ENCODE assay signal across 9 cellular contexts in the genomic region with DNA sequence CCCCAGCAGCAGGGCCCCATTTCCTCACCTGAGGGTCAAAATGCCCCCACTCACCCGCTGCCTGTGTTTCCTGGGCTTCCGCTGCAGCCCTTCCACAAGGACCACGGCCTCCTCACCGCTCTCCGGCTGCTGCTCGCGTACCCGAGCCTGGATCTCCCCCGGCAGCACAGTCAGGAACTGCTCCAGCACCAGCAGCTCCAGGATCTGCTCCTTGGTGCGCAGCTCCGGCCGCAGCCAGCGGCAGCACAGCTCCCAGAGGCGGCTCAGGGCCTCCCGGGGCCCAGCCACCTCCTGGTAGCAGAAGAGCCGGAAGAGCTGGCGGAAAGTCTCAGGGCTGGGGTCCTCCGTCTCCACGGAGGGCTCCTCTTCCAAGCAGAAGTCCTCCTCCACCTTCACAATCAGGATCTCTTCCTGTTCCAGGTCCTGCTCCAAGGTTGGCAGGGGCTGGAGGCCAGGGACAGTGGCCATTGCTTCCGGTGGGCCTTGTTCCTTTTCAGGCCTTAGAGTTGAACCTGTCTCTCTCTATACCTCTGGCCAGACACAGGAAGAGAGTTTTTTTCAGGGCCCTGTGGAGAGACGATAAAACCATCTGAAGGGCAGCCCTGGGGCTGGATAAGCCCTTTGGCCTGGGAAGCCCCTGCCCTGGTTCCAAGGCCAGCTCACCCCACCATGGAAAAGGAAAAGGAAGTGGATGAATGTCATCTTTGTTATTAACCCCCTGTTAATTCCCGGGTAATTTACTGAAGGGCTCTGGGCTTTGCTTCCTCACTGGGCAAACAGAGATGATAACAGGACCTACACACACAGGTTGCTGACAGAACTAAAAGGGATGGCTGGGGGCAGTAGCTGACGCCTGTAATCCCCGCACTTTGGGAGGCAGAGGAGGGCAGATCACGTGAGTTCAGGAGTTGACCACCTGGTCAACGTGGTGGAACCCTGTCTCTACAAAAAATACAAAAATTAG. TPM values are rescaled to one million over a fixed set of nuclear protein-coding genes. Genes with fewer than 3 reads are reported as not detected.
A peak's percentile ranks its signal among the peaks of the same experiment; 100 is the strongest.
DNase-seq lines count a peak whose midpoint lies in the region; ATAC-seq, FAIRE-seq and TF ChIP-seq lines count a peak whose summit lies in the region.
"Had no signal": no experiment of that assay in that cellular context is flagged by ENCODE, and none has a peak within 500 bp of the region (broad histone marks: within the 10 kb centered on the region; RNA-seq: fewer than 3 reads in every experiment).

No MANE protein-coding gene starts in this region.

- no peak for FAIRE-seq in K562 (lab: Jason Lieb, UNC)

- no peak for TF ChIP-seq RAD21 in K562 (CRISPR knock-in tag; conservative IDR thresholded peaks at IDR 0.05 in 1 of 2, IDR thresholded peaks at IDR 0.05 in 1 of 2)

- intact Hi-C loops in Right ventricle myocardium inferior (cut with DNase I) (no loop called here), cardiac septum (cut with DNase I) (loop anchor here (10.0 kb wide), 1 partner anchor 189 kb away; the partner anchor contains the start of gene SEC14L5), K562 (cut with micrococcal nuclease) (loop anchor here (2.0 kb wide), 1 partner anchor 81 kb away; the partner anchor contains the start of genes GLYR1 and UBN1)

- H3K9me3 ChIP-seq in K562 (replicated peaks; ENCODE audit: control insufficient read depth, insufficient read depth, low read depth, low read length) (no peaks in the 10 kb centered on the region), lung (ENCODE audit: control insufficient read depth in 2 of 2, insufficient read depth in 1 of 2, low read length in 1 of 2) (no peaks in the 10 kb centered on the region), upper lobe of left lung (no peaks in the 10 kb centered on the region)

- in situ Hi-C loops in K562 (cut with MboI) = no loop called here

- H3K27me3 ChIP-seq in K562 (ENCODE audit: control insufficient read depth in 2 of 2, insufficient read depth in 2 of 2, low read length in 2 of 2) (no peaks in the 10 kb centered on the region), lung (ENCODE audit: control insufficient read depth, insufficient read depth) (no peaks in the 10 kb centered on the region), upper lobe of left lung (no peaks in the 10 kb centered on the region)

- peak overlapping the region; percentile 82 for H3K4me2 ChIP-seq in K562 (ENCODE audit: insufficient read depth, low read length)

- H3K36me3 ChIP-seq in K562 (ENCODE audit: control insufficient read depth, insufficient read depth, low read length) (peaks cover 38% of the 10 kb centered on the region; the same call in 2 of the 3 replicates), lung (ENCODE audit: control insufficient read depth in 2 of 2, insufficient read depth in 2 of 2, low read length in 2 of 2) (peaks cover 0 to 27% of the 10 kb centered on the region in 2 donors), upper lobe of left lung (peaks cover 7 to 43% (median 34%) of the 10 kb centered on the region in 4 donors)

- H3K4me1 ChIP-seq in K562 (replicated peaks in 1 of 2; ENCODE audit: control insufficient read depth in 2 of 2, insufficient read depth in 2 of 2, low read length in 2 of 2) = peaks cover 21 to 50% of the 10 kb centered on the region in 2 experiments
- H3K4me1 ChIP-seq in lung (ENCODE audit: control insufficient read depth in 2 of 2, insufficient read depth in 2 of 2, low read length in 2 of 2) = peaks cover 4 to 17% of the 10 kb centered on the region in 2 donors
- H3K4me1 ChIP-seq in upper lobe of left lung = peaks cover 26 to 38% (median 32%) of the 10 kb centered on the region in 4 donors

- no TSS peak for BruUV-seq in K562 (replicated peaks; lab: Mats Ljungman, UMichigan)

- H3K9ac ChIP-seq in K562 (ENCODE audit: insufficient read depth in 1 of 2, low read depth in 2 of 2, low read length in 2 of 2) = peak overlapping the region; percentile 88 to 97

- CTCF ChIA-PET in K562 (lab: Yijun Ruan, JAX; ENCODE audit: low intra/inter-chr PET ratio) = no interaction called here

- TF ChIP-seq CTCF in K562 (IDR thresholded peaks at IDR 0.05 in 2 of 3, conservative IDR thresholded peaks at IDR 0.05 in 1 of 3; ENCODE audit: insufficient read depth in 2 of 3, low read depth in 1 of 3, low read length in 3 of 3) = no peak
- no peak for TF ChIP-seq CTCF in lung (IDR thresholded peaks at IDR 0.05; ENCODE audit: control extremely low read depth, extremely low read depth)
- no peak for TF ChIP-seq CTCF in upper lobe of left lung (IDR thresholded peaks at IDR 0.05)

- peaks cover 21% of the 10 kb centered on the region for H3K79me2 ChIP-seq in K562 (ENCODE audit: control insufficient read depth, insufficient read depth, low read length)

- DNase-seq in Right ventricle myocardium inferior (ENCODE audit: missing footprints) (peak; percentile 37), cardiac septum (ENCODE audit: low spot score) (no peak), K562 (ENCODE audit: extremely low read depth in 1 of 4, low spot score in 3 of 4) (no peak), lung (ENCODE audit: low spot score) (no peak), upper lobe of left lung (peak in 1 of 2 donors; percentile 79), superior temporal gyrus (ENCODE audit: extremely low spot score) (no peak)
- DNase-seq in stimulated activated CD4-positive, alpha-beta T cell treated with anti-CD3 and anti-CD28 coated beads, Interleukin-4, amount 100 ng/mL, for 24 hours = no peak
- no peak for DNase-seq in activated CD4-positive, CD25-positive, alpha-beta regulatory T cell (lab: John Stamatoyannopoulos, UW)
- DNase-seq: central memory CD4-positive, alpha-beta T cell had no signal

- TF ChIP-seq POLR2A in K562 (conservative IDR thresholded peaks at IDR 0.05) = no peak
- no peak for TF ChIP-seq POLR2A in upper lobe of left lung (IDR thresholded peaks at IDR 0.05)

- H3K27ac ChIP-seq in K562 (ENCODE audit: extremely low read depth, low read depth, low read length) (peak overlapping the region; percentile 84; the same call in 2 of the 3 replicates), lung (ENCODE audit: low read depth in 1 of 2, low read length in 1 of 2) (peak overlapping the region in 1 of 2 donors; percentile 21), upper lobe of left lung (peak overlapping the region in 3 of 4 donors; percentile 74 to 91 (median 89))

- no peaks in the 10 kb centered on the region for H4K20me1 ChIP-seq in K562 (replicated peaks; ENCODE audit: control insufficient read depth, insufficient read depth, low read length)

- H3K9me1 ChIP-seq in K562 (ENCODE audit: control insufficient read depth, insufficient read depth, low read length) = no peaks in the 10 kb centered on the region

- TF ChIP-seq EP300 in K562 (IDR thresholded peaks at IDR 0.05; ENCODE audit: low read length) = no peak
- TF ChIP-seq EP300 in upper lobe of left lung (IDR thresholded peaks at IDR 0.05) = no peak

- 71% methylated on average over 21 of the region's 26 CpGs for WGBS in K562 (ENCODE audit: insufficient coverage, low coverage, missing lambda C conversion rate)
- 75 to 80% methylated on average over 26 of the region's 26 CpGs for WGBS in lung, 2 donors
- WGBS in upper lobe of left lung, 2 donors = 72 to 75% methylated on average over 24 to 26 of the region's 26 CpGs

- H3K4me3 ChIP-seq in K562 (peak overlapping the region; percentile 94), lung (peak overlapping the region; percentile 99), upper lobe of left lung (peak overlapping the region in 3 of 4 donors; percentile 87 to 99 (median 97))

- ATAC-seq in Right ventricle myocardium inferior (no peak), K562 (no peak), lung (ENCODE audit: insufficient read depth, low FRiP score) (no peak), upper lobe of left lung (ENCODE audit: low FRiP score in 2 of 2) (no peak)

- H2AFZ ChIP-seq in K562 (ENCODE audit: low read depth, low read length) = peak overlapping the region; percentile 84; the same call in 1 of the 2 replicates

- POLR2A ChIA-PET in K562 (lab: Yijun Ruan, JAX) = interaction anchor here (1.3 kb wide), 2 partner anchors 10 to 31 kb away, joined by 3 to 9 read pairs; partner anchors contain the start of genes ANKS3 and DNAAF8

RNA-seq across cellular contexts. Expression of gene ZNF500, which starts 1.2 kb away (rescaled TPM):
- 6.5 TPM for total RNA-seq in Right ventricle myocardium inferior
- total RNA-seq in cardiac septum = 7.2 TPM
- total RNA-seq in K562 (2011; cell fraction: chromatin; rRNA removed; ENCODE audit: low replicate concordance) = 16.3 and 42.5 TPM in 2 replicates
- 25.9 and 29.5 TPM in 2 replicates for total RNA-seq in K562 (2011; cell fraction: nucleolus; rRNA removed)
- total RNA-seq in K562 (2011; cell fraction: nucleoplasm; rRNA removed) = 22.4 and 27.7 TPM in 2 replicates
- 8.5 and 8.9 TPM in 2 replicates for total RNA-seq in K562 (2014; rRNA removed)
- 3.5 and 3.8 TPM in 2 replicates for total RNA-seq in K562 (2014; rRNA removed; fragmentation: Illumina TruSeq; extraction: Trizol)
- 5.3 and 8.0 TPM in 2 replicates for total RNA-seq in K562 (2015; rRNA removed; fragmentation: Illumina TruSeq; extraction: Trizol)
- total RNA-seq in K562 (2021) = 16.4 and 20.8 TPM in 2 replicates
- 4.5 and 7.4 TPM in 2 replicates for polyA plus RNA-seq in K562 (2011; rRNA removed)
- 7.7 and 11.0 TPM in 2 replicates for polyA plus RNA-seq in K562 (2011; cell fraction: cytosol; rRNA removed)
- polyA plus RNA-seq in K562 (2011; cell fraction: nucleus; rRNA removed) = 12.9 and 18.2 TPM in 2 replicates
- 5.2 and 7.5 TPM in 2 replicates for polyA plus RNA-seq in K562 (2012)
- 5.3 and 8.5 TPM in 2 replicates for polyA plus RNA-seq in K562 (2014; fragmentation: Illumina TruSeq; extraction: Trizol)
- polyA plus RNA-seq in K562 (2014; fragmentation: Nextera tagmentation; extraction: Ambion mirVana) = under 1 TPM; 0.80 to 0.84 TPM
- polyA plus RNA-seq in K562 (2014; rRNA removed) = 7.0 and 12.1 TPM in 2 replicates
- polyA minus RNA-seq in K562 (2011; rRNA and poly(A)+ RNA removed) = 4.9 and 5.7 TPM in 2 replicates
- polyA minus RNA-seq in K562 (2011; cell fraction: cytosol; rRNA and poly(A)+ RNA removed) = 4.1 and 7.2 TPM in 2 replicates
- polyA minus RNA-seq in K562 (2011; cell fraction: nucleus; rRNA and poly(A)+ RNA removed) = 5.7 and 7.8 TPM in 2 replicates
- 10 to 100 TPM; 13.7 to 14.6 TPM for total RNA-seq in lung
- polyA plus RNA-seq in lung = 10 to 100 TPM in 1 of 2 donors, 1 to 10 TPM in 1; 7.5 to 10.7 TPM
- total RNA-seq in upper lobe of left lung = 10 to 100 TPM; 10.1 to 17.5 (median 13.2) TPM

RNA-seq across cellular contexts. Expression of gene SEPTIN12, which starts 22.4 kb away (rescaled TPM):
- total RNA-seq in Right ventricle myocardium inferior = not detected
- total RNA-seq in cardiac septum = not detected
- not detected in 2 replicates for total RNA-seq in K562 (2011; cell fraction: chromatin; rRNA removed; ENCODE audit: low replicate concordance)
- not detected in 2 replicates for total RNA-seq in K562 (2011; cell fraction: nucleolus; rRNA removed)
- not detected in 2 replicates for total RNA-seq in K562 (2011; cell fraction: nucleoplasm; rRNA removed)
- not detected in 2 replicates for total RNA-seq in K562 (2014; rRNA removed)
- not detected in 2 replicates for total RNA-seq in K562 (2014; rRNA removed; fragmentation: Illumina TruSeq; extraction: Trizol)
- not detected in 2 replicates for total RNA-seq in K562 (2015; rRNA removed; fragmentation: Illumina TruSeq; extraction: Trizol)
- total RNA-seq in K562 (2021) = not detected in 2 replicates
- polyA plus RNA-seq in K562 (2011; rRNA removed) = not detected in 2 replicates
- polyA plus RNA-seq in K562 (2011; cell fraction: cytosol; rRNA removed) = not detected in 2 replicates
- 0.21 TPM in 1 of 2 replicates, not detected in the other for polyA plus RNA-seq in K562 (2011; cell fraction: nucleus; rRNA removed)
- polyA plus RNA-seq in K562 (2012) = not detected in 2 replicates
- not detected in 2 replicates for polyA plus RNA-seq in K562 (2014; fragmentation: Illumina TruSeq; extraction: Trizol)
- polyA plus RNA-seq in K562 (2014; fragmentation: Nextera tagmentation; extraction: Ambion mirVana) = not detected
- not detected in 2 replicates for polyA plus RNA-seq in K562 (2014; rRNA removed)
- not detected in 2 replicates for polyA minus RNA-seq in K562 (2011; rRNA and poly(A)+ RNA removed)
- not detected in 2 replicates for polyA minus RNA-seq in K562 (2011; cell fraction: cytosol; rRNA and poly(A)+ RNA removed)
- polyA minus RNA-seq in K562 (2011; cell fraction: nucleus; rRNA and poly(A)+ RNA removed) = not detected in 2 replicates
- total RNA-seq in lung = not detected
- not detected for polyA plus RNA-seq in lung
- not detected for total RNA-seq in upper lobe of left lung

RNA-seq across cellular contexts. Expression of gene SMIM22, which starts 29.4 kb away (rescaled TPM):
- not detected for total RNA-seq in Right ventricle myocardium inferior
- total RNA-seq in cardiac septum = not detected
- not detected in 2 replicates for total RNA-seq in K562 (2011; cell fraction: chromatin; rRNA removed; ENCODE audit: low replicate concordance)
- not detected in 2 replicates for total RNA-seq in K562 (2011; cell fraction: nucleolus; rRNA removed)
- total RNA-seq in K562 (2011; cell fraction: nucleoplasm; rRNA removed) = not detected in 2 replicates
- total RNA-seq in K562 (2014; rRNA removed) = not detected in 2 replicates
- not detected in 2 replicates for total RNA-seq in K562 (2014; rRNA removed; fragmentation: Illumina TruSeq; extraction: Trizol)
- not detected in 2 replicates for total RNA-seq in K562 (2015; rRNA removed; fragmentation: Illumina TruSeq; extraction: Trizol)
- total RNA-seq in K562 (2021) = not detected in 2 replicates
- not detected in 2 replicates for polyA plus RNA-seq in K562 (2011; rRNA removed)
- 0.97 TPM in 1 of 2 replicates, not detected in the other for polyA plus RNA-seq in K562 (2011; cell fraction: cytosol; rRNA removed)
- not detected in 2 replicates for polyA plus RNA-seq in K562 (2011; cell fraction: nucleus; rRNA removed)
- 0.42 TPM in 1 of 2 replicates, not detected in the other for polyA plus RNA-seq in K562 (2012)
- not detected in 2 replicates for polyA plus RNA-seq in K562 (2014; fragmentation: Illumina TruSeq; extraction: Trizol)
- not detected for polyA plus RNA-seq in K562 (2014; fragmentation: Nextera tagmentation; extraction: Ambion mirVana)
- not detected in 2 replicates for polyA plus RNA-seq in K562 (2014; rRNA removed)
- polyA minus RNA-seq in K562 (2011; rRNA and poly(A)+ RNA removed) = not detected in 2 replicates
- not detected in 2 replicates for polyA minus RNA-seq in K562 (2011; cell fraction: cytosol; rRNA and poly(A)+ RNA removed)
- not detected in 2 replicates for polyA minus RNA-seq in K562 (2011; cell fraction: nucleus; rRNA and poly(A)+ RNA removed)
- total RNA-seq in lung = 10 to 100 TPM; 26.8 to 80.4 TPM
- 100 to 1,000 TPM; 114 to 324 TPM for polyA plus RNA-seq in lung
- total RNA-seq in upper lobe of left lung = 10 to 100 TPM in 5 of 6 donors, 1 to 10 TPM in 1; 5.2 to 71.0 (median 36.6) TPM

RNA-seq across cellular contexts. Expression of gene DNAAF8, which starts 31.5 kb away (rescaled TPM):
- total RNA-seq in Right ventricle myocardium inferior = 1.5 TPM
- total RNA-seq in cardiac septum = 0.65 TPM
- 0.19 TPM in 1 of 2 replicates, not detected in the other for total RNA-seq in K562 (2011; cell fraction: chromatin; rRNA removed; ENCODE audit: low replicate concordance)
- total RNA-seq in K562 (2011; cell fraction: nucleolus; rRNA removed) = 0.33 and 0.39 TPM in 2 replicates
- total RNA-seq in K562 (2011; cell fraction: nucleoplasm; rRNA removed) = 0.15 TPM in 2 replicates
- not detected in 2 replicates for total RNA-seq in K562 (2014; rRNA removed)
- not detected in 2 replicates for total RNA-seq in K562 (2014; rRNA removed; fragmentation: Illumina TruSeq; extraction: Trizol)
- total RNA-seq in K562 (2015; rRNA removed; fragmentation: Illumina TruSeq; extraction: Trizol) = not detected in 2 replicates
- not detected in 2 replicates for total RNA-seq in K562 (2021)
- 0.04 and 0.11 TPM in 2 replicates for polyA plus RNA-seq in K562 (2011; rRNA removed)
- 0.07 and 0.10 TPM in 2 replicates for polyA plus RNA-seq in K562 (2011; cell fraction: cytosol; rRNA removed)
- 0.07 and 0.40 TPM in 2 replicates for polyA plus RNA-seq in K562 (2011; cell fraction: nucleus; rRNA removed)
- polyA plus RNA-seq in K562 (2012) = 0.16 and 0.26 TPM in 2 replicates
- 0.10 TPM in 1 of 2 replicates, not detected in the other for polyA plus RNA-seq in K562 (2014; fragmentation: Illumina TruSeq; extraction: Trizol)
- polyA plus RNA-seq in K562 (2014; fragmentation: Nextera tagmentation; extraction: Ambion mirVana) = not detected
- 0.12 TPM in 1 of 2 replicates, not detected in the other for polyA plus RNA-seq in K562 (2014; rRNA removed)
- polyA minus RNA-seq in K562 (2011; rRNA and poly(A)+ RNA removed) = not detected in 2 replicates
- polyA minus RNA-seq in K562 (2011; cell fraction: cytosol; rRNA and poly(A)+ RNA removed) = not detected in 2 replicates
- 0.33 TPM in 1 of 2 replicates, not detected in the other for polyA minus RNA-seq in K562 (2011; cell fraction: nucleus; rRNA and poly(A)+ RNA removed)
- total RNA-seq in lung = 10 to 100 TPM in 1 of 2 donors, 1 to 10 TPM in 1; 5.1 to 11.3 TPM
- 1 to 10 TPM; 4.3 to 4.9 TPM for polyA plus RNA-seq in lung
- total RNA-seq in upper lobe of left lung = 10 to 100 TPM in 1 of 6 donors, 1 to 10 TPM in 5; 1.6 to 19.1 (median 4.3) TPM

RNA-seq across cellular contexts. Expression of gene ANKS3, which starts 31.7 kb away (rescaled TPM):
- total RNA-seq in Right ventricle myocardium inferior (9.1 TPM), cardiac septum (9.9 TPM), K562 (2014; rRNA removed) (21.5 and 21.9 TPM in 2 replicates), K562 (2014; rRNA removed; fragmentation: Illumina TruSeq; extraction: Trizol) (8.0 and 12.0 TPM in 2 replicates), K562 (2015; rRNA removed; fragmentation: Illumina TruSeq; extraction: Trizol) (14.8 and 15.6 TPM in 2 replicates), K562 (2021) (22.1 and 25.7 TPM in 2 replicates), lung (10 to 100 TPM; 23.5 to 25.3 TPM), upper lobe of left lung (10 to 100 TPM; 17.9 to 67.1 (median 20.0) TPM)
- 131 and 242 TPM in 2 replicates for total RNA-seq in K562 (2011; cell fraction: chromatin; rRNA removed; ENCODE audit: low replicate concordance)
- total RNA-seq in K562 (2011; cell fraction: nucleolus; rRNA removed) = 131 and 135 TPM in 2 replicates
- total RNA-seq in K562 (2011; cell fraction: nucleoplasm; rRNA removed) = 120 and 128 TPM in 2 replicates
- polyA plus RNA-seq in K562 (2011; rRNA removed) (17.2 and 21.5 TPM in 2 replicates), K562 (2014; fragmentation: Illumina TruSeq; extraction: Trizol) (9.3 and 11.4 TPM in 2 replicates), K562 (2014; fragmentation: Nextera tagmentation; extraction: Ambion mirVana) (under 1 TPM; 0.43 to 0.66 TPM), K562 (2014; rRNA removed) (23.4 and 23.7 TPM in 2 replicates), lung (10 to 100 TPM; 12.6 to 26.3 TPM)
- 15.2 and 18.4 TPM in 2 replicates for polyA plus RNA-seq in K562 (2011; cell fraction: cytosol; rRNA removed)
- 68.8 and 84.5 TPM in 2 replicates for polyA plus RNA-seq in K562 (2011; cell fraction: nucleus; rRNA removed)
- 11.9 and 13.9 TPM in 2 replicates for polyA plus RNA-seq in K562 (2012)
- polyA minus RNA-seq in K562 (2011; rRNA and poly(A)+ RNA removed) = 29.5 and 35.6 TPM in 2 replicates
- polyA minus RNA-seq in K562 (2011; cell fraction: cytosol; rRNA and poly(A)+ RNA removed) = 11.2 and 13.6 TPM in 2 replicates
- 34.1 and 41.4 TPM in 2 replicates for polyA minus RNA-seq in K562 (2011; cell fraction: nucleus; rRNA and poly(A)+ RNA removed)
